ENCODE assay signal across 2 cellular contexts in the genomic region with DNA sequence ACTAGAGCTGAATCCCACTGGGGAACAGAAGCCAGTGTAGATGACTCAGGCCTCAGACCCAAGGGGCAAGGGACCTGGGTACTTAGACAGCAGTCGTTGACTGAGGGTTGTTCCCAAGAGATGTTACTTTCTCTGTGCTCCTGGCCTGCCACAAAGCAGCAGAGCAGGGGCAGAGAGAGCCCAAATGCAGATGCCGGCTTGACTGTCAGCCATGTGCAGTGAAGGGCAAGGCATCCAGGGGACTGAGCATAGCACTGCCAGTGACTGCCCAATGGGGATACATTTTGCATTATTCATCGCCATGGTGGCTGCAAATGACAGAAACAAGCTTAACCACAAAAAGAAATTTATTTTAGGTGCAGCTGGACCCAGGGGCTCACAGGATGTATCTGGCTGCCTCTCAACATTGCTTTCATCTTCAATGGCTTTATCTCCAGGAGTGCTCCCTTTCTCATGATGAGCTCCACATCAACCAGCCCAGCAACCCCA.
TF ChIP-seq lines count a peak whose summit lies in the region.

No MANE protein-coding gene starts in this region.

TF ChIP-seq in IMR-90, 13 proteins besides CTCF, POLR2A, EP300 and RAD21:
- TF ChIP-seq NFE2L2 (IDR thresholded peaks at IDR 0.05; ENCODE audit: low read depth, low read length), result no peak
- TF ChIP-seq MAZ (IDR thresholded peaks at IDR 0.05; ENCODE audit: borderline replicate concordance, low read depth, low read length), result no peak
- no peak for TF ChIP-seq BHLHE40 (IDR thresholded peaks at IDR 0.05; ENCODE audit: low read depth, low read length)
- TF ChIP-seq, protein P1, sequence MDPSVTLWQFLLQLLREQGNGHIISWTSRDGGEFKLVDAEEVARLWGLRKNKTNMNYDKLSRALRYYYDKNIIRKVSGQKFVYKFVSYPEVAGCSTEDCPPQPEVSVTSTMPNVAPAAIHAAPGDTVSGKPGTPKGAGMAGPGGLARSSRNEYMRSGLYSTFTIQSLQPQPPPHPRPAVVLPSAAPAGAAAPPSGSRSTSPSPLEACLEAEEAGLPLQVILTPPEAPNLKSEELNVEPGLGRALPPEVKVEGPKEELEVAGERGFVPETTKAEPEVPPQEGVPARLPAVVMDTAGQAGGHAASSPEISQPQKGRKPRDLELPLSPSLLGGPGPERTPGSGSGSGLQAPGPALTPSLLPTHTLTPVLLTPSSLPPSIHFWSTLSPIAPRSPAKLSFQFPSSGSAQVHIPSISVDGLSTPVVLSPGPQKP (IDR thresholded peaks at IDR 0.05; ENCODE audit: borderline replicate concordance, low read depth, low read length), result no peak
- TF ChIP-seq RFX5 (IDR thresholded peaks at IDR 0.05; ENCODE audit: low read depth, low read length), result no peak
- TF ChIP-seq RCOR1 (IDR thresholded peaks at IDR 0.05; ENCODE audit: insufficient replicate concordance, low read length), result no peak
- no peak for TF ChIP-seq CEBPB (IDR thresholded peaks at IDR 0.05; ENCODE audit: low read depth, low read length)
- no peak for TF ChIP-seq FOS (IDR thresholded peaks at IDR 0.05; ENCODE audit: low read depth, low read length)
- TF ChIP-seq MAFK (IDR thresholded peaks at IDR 0.05; ENCODE audit: low read depth, low read length), result no peak
- no peak for TF ChIP-seq CHD1 (IDR thresholded peaks at IDR 0.05; ENCODE audit: low read depth, low read length)
- TF ChIP-seq SMC3 (IDR thresholded peaks at IDR 0.05; ENCODE audit: low read depth, low read length), result no peak
- TF ChIP-seq MXI1 (IDR thresholded peaks at IDR 0.05; ENCODE audit: borderline replicate concordance, low read depth, low read length), result no peak
- TF ChIP-seq, protein P2, sequence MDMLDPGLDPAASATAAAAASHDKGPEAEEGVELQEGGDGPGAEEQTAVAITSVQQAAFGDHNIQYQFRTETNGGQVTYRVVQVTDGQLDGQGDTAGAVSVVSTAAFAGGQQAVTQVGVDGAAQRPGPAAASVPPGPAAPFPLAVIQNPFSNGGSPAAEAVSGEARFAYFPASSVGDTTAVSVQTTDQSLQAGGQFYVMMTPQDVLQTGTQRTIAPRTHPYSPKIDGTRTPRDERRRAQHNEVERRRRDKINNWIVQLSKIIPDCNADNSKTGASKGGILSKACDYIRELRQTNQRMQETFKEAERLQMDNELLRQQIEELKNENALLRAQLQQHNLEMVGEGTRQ (IDR thresholded peaks at IDR 0.05; ENCODE audit: low read depth, low read length), result no peak

TF ChIP-seq in SK-N-SH treated with all-trans-retinoic acid at 6 μM for 48 hours, 23 proteins besides CTCF, POLR2A, EP300 and RAD21:
- no peak for TF ChIP-seq OSR1 (CRISPR knock-in tag; IDR thresholded peaks at IDR 0.05)
- no peak for TF ChIP-seq TOX (CRISPR knock-in tag; IDR thresholded peaks at IDR 0.05; ENCODE audit: borderline replicate concordance)
- no peak for TF ChIP-seq ZNF8 (CRISPR knock-in tag; IDR thresholded peaks at IDR 0.05)
- TF ChIP-seq, protein P3, sequence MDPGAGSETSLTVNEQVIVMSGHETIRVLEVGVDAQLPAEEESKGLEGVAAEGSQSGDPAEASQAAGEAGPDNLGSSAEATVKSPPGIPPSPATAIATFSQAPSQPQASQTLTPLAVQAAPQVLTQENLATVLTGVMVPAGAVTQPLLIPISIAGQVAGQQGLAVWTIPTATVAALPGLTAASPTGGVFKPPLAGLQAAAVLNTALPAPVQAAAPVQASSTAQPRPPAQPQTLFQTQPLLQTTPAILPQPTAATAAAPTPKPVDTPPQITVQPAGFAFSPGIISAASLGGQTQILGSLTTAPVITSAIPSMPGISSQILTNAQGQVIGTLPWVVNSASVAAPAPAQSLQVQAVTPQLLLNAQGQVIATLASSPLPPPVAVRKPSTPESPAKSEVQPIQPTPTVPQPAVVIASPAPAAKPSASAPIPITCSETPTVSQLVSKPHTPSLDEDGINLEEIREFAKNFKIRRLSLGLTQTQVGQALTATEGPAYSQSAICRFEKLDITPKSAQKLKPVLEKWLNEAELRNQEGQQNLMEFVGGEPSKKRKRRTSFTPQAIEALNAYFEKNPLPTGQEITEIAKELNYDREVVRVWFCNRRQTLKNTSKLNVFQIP (CRISPR knock-in tag; IDR thresholded peaks at IDR 0.05; ENCODE audit: borderline replicate concordance, low read depth), result no peak
- TF ChIP-seq, protein P4, sequence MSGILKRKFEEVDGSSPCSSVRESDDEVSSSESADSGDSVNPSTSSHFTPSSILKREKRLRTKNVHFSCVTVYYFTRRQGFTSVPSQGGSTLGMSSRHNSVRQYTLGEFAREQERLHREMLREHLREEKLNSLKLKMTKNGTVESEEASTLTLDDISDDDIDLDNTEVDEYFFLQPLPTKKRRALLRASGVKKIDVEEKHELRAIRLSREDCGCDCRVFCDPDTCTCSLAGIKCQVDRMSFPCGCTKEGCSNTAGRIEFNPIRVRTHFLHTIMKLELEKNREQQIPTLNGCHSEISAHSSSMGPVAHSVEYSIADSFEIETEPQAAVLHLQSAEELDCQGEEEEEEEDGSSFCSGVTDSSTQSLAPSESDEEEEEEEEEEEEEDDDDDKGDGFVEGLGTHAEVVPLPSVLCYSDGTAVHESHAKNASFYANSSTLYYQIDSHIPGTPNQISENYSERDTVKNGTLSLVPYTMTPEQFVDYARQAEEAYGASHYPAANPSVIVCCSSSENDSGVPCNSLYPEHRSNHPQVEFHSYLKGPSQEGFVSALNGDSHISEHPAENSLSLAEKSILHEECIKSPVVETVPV (CRISPR knock-in tag; IDR thresholded peaks at IDR 0.05), result no peak
- TF ChIP-seq SNAI2 (CRISPR knock-in tag; IDR thresholded peaks at IDR 0.05), result no peak
- no peak for TF ChIP-seq ESRRG (CRISPR knock-in tag; IDR thresholded peaks at IDR 0.05)
- no peak for TF ChIP-seq ZNF70 (CRISPR knock-in tag; IDR thresholded peaks at IDR 0.05)
- TF ChIP-seq, protein P5, sequence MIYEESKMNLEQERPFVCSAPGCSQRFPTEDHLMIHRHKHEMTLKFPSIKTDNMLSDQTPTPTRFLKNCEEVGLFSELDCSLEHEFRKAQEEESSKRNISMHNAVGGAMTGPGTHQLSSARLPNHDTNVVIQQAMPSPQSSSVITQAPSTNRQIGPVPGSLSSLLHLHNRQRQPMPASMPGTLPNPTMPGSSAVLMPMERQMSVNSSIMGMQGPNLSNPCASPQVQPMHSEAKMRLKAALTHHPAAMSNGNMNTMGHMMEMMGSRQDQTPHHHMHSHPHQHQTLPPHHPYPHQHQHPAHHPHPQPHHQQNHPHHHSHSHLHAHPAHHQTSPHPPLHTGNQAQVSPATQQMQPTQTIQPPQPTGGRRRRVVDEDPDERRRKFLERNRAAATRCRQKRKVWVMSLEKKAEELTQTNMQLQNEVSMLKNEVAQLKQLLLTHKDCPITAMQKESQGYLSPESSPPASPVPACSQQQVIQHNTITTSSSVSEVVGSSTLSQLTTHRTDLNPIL (CRISPR knock-in tag; IDR thresholded peaks at IDR 0.05; ENCODE audit: low read depth), result no peak
- TF ChIP-seq, protein P6, sequence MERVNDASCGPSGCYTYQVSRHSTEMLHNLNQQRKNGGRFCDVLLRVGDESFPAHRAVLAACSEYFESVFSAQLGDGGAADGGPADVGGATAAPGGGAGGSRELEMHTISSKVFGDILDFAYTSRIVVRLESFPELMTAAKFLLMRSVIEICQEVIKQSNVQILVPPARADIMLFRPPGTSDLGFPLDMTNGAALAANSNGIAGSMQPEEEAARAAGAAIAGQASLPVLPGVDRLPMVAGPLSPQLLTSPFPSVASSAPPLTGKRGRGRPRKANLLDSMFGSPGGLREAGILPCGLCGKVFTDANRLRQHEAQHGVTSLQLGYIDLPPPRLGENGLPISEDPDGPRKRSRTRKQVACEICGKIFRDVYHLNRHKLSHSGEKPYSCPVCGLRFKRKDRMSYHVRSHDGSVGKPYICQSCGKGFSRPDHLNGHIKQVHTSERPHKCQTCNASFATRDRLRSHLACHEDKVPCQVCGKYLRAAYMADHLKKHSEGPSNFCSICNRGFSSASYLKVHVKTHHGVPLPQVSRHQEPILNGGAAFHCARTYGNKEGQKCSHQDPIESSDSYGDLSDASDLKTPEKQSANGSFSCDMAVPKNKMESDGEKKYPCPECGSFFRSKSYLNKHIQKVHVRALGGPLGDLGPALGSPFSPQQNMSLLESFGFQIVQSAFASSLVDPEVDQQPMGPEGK (CRISPR knock-in tag; IDR thresholded peaks at IDR 0.05; ENCODE audit: borderline replicate concordance), result no peak
- TF ChIP-seq ISL1 (CRISPR knock-in tag; IDR thresholded peaks at IDR 0.05), result no peak
- no peak for TF ChIP-seq PPARA (CRISPR knock-in tag; IDR thresholded peaks at IDR 0.05; ENCODE audit: borderline replicate concordance)
- no peak for TF ChIP-seq CSDC2 (CRISPR knock-in tag; IDR thresholded peaks at IDR 0.05)
- TF ChIP-seq RARB (CRISPR knock-in tag; IDR thresholded peaks at IDR 0.05), result no peak
- TF ChIP-seq ZFP30 (CRISPR knock-in tag; IDR thresholded peaks at IDR 0.05), result no peak
- TF ChIP-seq BACH2 (CRISPR knock-in tag; IDR thresholded peaks at IDR 0.05; ENCODE audit: borderline replicate concordance), result no peak
- TF ChIP-seq ZNF565 (CRISPR knock-in tag; conservative IDR thresholded peaks at IDR 0.05; ENCODE audit: low read depth), result no peak
- TF ChIP-seq TCF4 (CRISPR knock-in tag; IDR thresholded peaks at IDR 0.05; ENCODE audit: borderline replicate concordance), result no peak
- no peak for TF ChIP-seq ZC3H10 (CRISPR knock-in tag; IDR thresholded peaks at IDR 0.05)
- TF ChIP-seq GLIS3 (CRISPR knock-in tag; IDR thresholded peaks at IDR 0.05), result no peak
